8 cellular contexts compared by ENCODE assay signal in genomic region chr9:107484117-107484723, GRCh38. TPM values are rescaled to one million over a fixed set of nuclear protein-coding genes. Genes with fewer than 3 reads are reported as not detected.
DNase-seq lines count a peak whose midpoint lies in the region; ATAC-seq and TF ChIP-seq lines count a peak whose summit lies in the region.

No MANE protein-coding gene starts in this region.

- peaks cover 10% of the 10 kb centered on the region for H3K27me3 ChIP-seq in lower lobe of right lung (ENCODE audit: low read depth)

- intact Hi-C loops in lower lobe of right lung (cut with DNase I), result no loop called here

- DNase-seq in GM12864 (ENCODE audit: low read depth), result peak; percentile 16
- peak; percentile 73 for DNase-seq in NCI-H82 (lab: John Stamatoyannopoulos, UW)
- peak; percentile 31 for DNase-seq in cerebellum (ENCODE audit: low spot score)
- DNase-seq in lower lobe of right lung, result no peak
- no peak for DNase-seq in activated naive CD4-positive, alpha-beta T cell treated with anti-CD3 and anti-CD28 coated beads, Interleukin-2, amount 50 U/mL, for 16 hours
- DNase-seq in HPDE6-E6E7 (ENCODE audit: extremely low spot score), result no peak

- peaks cover 17% of the 10 kb centered on the region for H3K4me1 ChIP-seq in lower lobe of right lung

- H3K27ac ChIP-seq in lower lobe of right lung, result peak overlapping the region; percentile 92

- ATAC-seq in HG03354 (IDR thresholded peaks at IDR 0.05; ENCODE audit: poor library complexity, severe bottlenecking, unreplicated experiment) (peak; percentile 51), lower lobe of right lung (no peak), GM21825 (IDR thresholded peaks at IDR 0.05; ENCODE audit: unreplicated experiment) (no peak)

- H3K36me3 ChIP-seq in lower lobe of right lung, result peaks cover 22% of the 10 kb centered on the region

- peak; percentile 32 for TF ChIP-seq CTCF in GM12864 (IDR thresholded peaks at IDR 0.05; ENCODE audit: low read depth, low read length, missing control alignments)
- TF ChIP-seq CTCF in lower lobe of right lung (IDR thresholded peaks at IDR 0.05), result peak; percentile 55

- H3K4me3 ChIP-seq in GM12864 (ENCODE audit: low read depth, low read length) (no peak overlapping the region), lower lobe of right lung (peak overlapping the region; percentile 67)

- no peaks in the 10 kb centered on the region for H3K9me3 ChIP-seq in lower lobe of right lung

RNA-seq across cellular contexts. Expression of gene KLF4, which starts 5.3 kb away (rescaled TPM):
- total RNA-seq in cerebellum, result 5.4 TPM
- total RNA-seq in lower lobe of right lung, result 107 TPM

Comparison
In these comparisons a context has a peak if more than half of its experiments do, and no peak if none do; other contexts are left out.
1. DNase-seq: peak in GM12864 (single experiment), NCI-H82 (single experiment) and cerebellum (single experiment); none in lower lobe of right lung (single experiment), activated naive CD4-positive, alpha-beta T cell treated with anti-CD3 and anti-CD28 coated beads, Interleukin-2, amount 50 U/mL, for 16 hours (single experiment) and HPDE6-E6E7 (single experiment).
2. RNA of gene KLF4, which starts 5.3 kb away (total RNA-seq): 107 TPM in lower lobe of right lung (single experiment); 5.4 TPM in cerebellum (single experiment); every median in the first group is over 10 times any median in the second.